In the genomic region with DNA sequence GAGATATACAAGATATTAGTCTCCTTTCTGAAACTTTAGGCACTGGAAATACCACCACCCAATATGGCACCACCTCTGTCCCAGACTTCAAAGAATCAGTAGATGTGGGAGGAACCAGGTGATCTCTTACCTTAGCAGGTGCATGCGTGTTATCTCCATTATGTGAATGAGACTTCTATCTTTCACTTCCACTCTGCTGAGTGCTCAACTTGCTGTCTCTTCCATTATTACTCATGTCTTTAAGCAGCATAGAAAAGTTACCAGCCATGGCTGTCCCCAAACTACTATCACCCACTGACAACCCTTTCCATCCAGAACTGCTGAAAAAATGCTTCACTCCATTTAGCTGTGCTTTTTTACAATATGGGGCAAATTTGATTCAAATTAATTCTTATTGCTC, we compare ENCODE assay signal across 20 cellular contexts.
"Had no signal": no experiment of that assay in that cellular context is flagged by ENCODE, and none has a peak within 500 bp of the region (broad histone marks: within the 10 kb centered on the region; RNA-seq: fewer than 3 reads in every experiment).

No MANE protein-coding gene starts in this region.

- H3K4me1 Mint-ChIP-seq: central memory CD8-positive, alpha-beta T cell had no signal

- H3K9me3 Mint-ChIP-seq: activated naive CD4-positive, alpha-beta T cell treated with anti-CD3 and anti-CD28 coated beads, Interleukin-2, amount 50 U/mL, for 72 hours; activated naive CD8-positive, alpha-beta T cell treated with anti-CD3 and anti-CD28 coated beads, Interleukin-2, amount 50 U/mL, for 24 hours; activated T-cell treated with anti-CD3 and anti-CD28 coated beads, Interleukin-2, amount 50 U/mL, for 24 hours; central memory CD8-positive, alpha-beta T cell had no signal

- H3K27me3 ChIP-seq: ascending aorta had no signal

- H3K36me3 ChIP-seq: ascending aorta had no signal

- H3K27ac Mint-ChIP-seq: activated CD8-positive, alpha-beta memory T cell treated with anti-CD3 and anti-CD28 coated beads, Interleukin-2, amount 10 ng/mL, durations not matched to agents 7 days and 5 days; activated naive CD4-positive, alpha-beta T cell treated with anti-CD3 and anti-CD28 coated beads, Interleukin-2, amount 50 U/mL, for 72 hours; activated naive CD8-positive, alpha-beta T cell treated with anti-CD3 and anti-CD28 coated beads, Interleukin-2, amount 50 U/mL, for 24 hours; activated T-cell treated with anti-CD3 and anti-CD28 coated beads, Interleukin-2, amount 50 U/mL, for 24 hours had no signal

- H3K36me3 Mint-ChIP-seq: activated CD8-positive, alpha-beta memory T cell treated with anti-CD3 and anti-CD28 coated beads, Interleukin-2, amount 10 ng/mL, durations not matched to agents 7 days and 5 days; activated naive CD4-positive, alpha-beta T cell treated with anti-CD3 and anti-CD28 coated beads, Interleukin-2, amount 50 U/mL, for 72 hours had no signal

- H3K4me3 ChIP-seq: ascending aorta, body of pancreas, PC-9, SK-N-MC had no signal

- ATAC-seq: activated CD8-positive, alpha-beta memory T cell treated with anti-CD3 and anti-CD28 coated beads, Interleukin-2, amount 10 ng/mL, durations not matched to agents 7 days and 5 days; activated naive CD8-positive, alpha-beta T cell treated with anti-CD3 and anti-CD28 coated beads, Interleukin-2, amount 50 U/mL, for 24 hours; body of pancreas had no signal

- H3K4me3 Mint-ChIP-seq: activated CD8-positive, alpha-beta memory T cell treated with anti-CD3 and anti-CD28 coated beads, Interleukin-2, amount 10 ng/mL, durations not matched to agents 7 days and 5 days; activated naive CD8-positive, alpha-beta T cell treated with anti-CD3 and anti-CD28 coated beads, Interleukin-2, amount 50 U/mL, for 24 hours; activated T-cell treated with anti-CD3 and anti-CD28 coated beads, Interleukin-2, amount 50 U/mL, for 24 hours; central memory CD8-positive, alpha-beta T cell had no signal

- DNase-seq: activated CD4-positive, CD25-positive, alpha-beta regulatory T cell; activated CD8-positive, alpha-beta memory T cell treated with anti-CD3 and anti-CD28 coated beads, Interleukin-2, amount 10 ng/mL, durations not matched to agents 7 days and 5 days; activated gamma-delta T cell; activated naive CD8-positive, alpha-beta T cell treated with anti-CD3 and anti-CD28 coated beads, Interleukin-2, amount 50 U/mL, for 24 hours; activated T-cell treated with anti-CD3 and anti-CD28 coated beads, Interleukin-2, amount 50 U/mL, for 24 hours; amniotic stem cell; body of pancreas; KG1; NCI-H1048; NCI-H146; NCI-H187 treated with DMSO at 0.1 percent for 48 hours; NCI-H2081 treated with DMSO at 0.1 percent for 48 hours; NCI-H446; NCI-H524; PC-9; T-helper 1 cell had no signal
